Comparison of ENCODE assay signal across 22 cellular contexts in genomic region chr3:197093871-197094270, GRCh38.
A peak's percentile ranks its signal among the peaks of the same experiment; 100 is the strongest.
DNase-seq lines count a peak whose midpoint lies in the region; ATAC-seq, FAIRE-seq and TF ChIP-seq lines count a peak whose summit lies in the region.
"Had no signal": no experiment of that assay in that cellular context is flagged by ENCODE, and none has a peak within 500 bp of the region (broad histone marks: within the 10 kb centered on the region; RNA-seq: fewer than 3 reads in every experiment).

No MANE protein-coding gene starts in this region.

- H3K36me3 ChIP-seq in IMR-90 (ENCODE audit: control insufficient read depth, insufficient read depth, low read length) (peaks cover 5% of the 10 kb centered on the region; the same call in 1 of the 2 replicates), bronchial epithelial cell (ENCODE audit: control insufficient read depth, insufficient read depth, low read length) (no peaks in the 10 kb centered on the region), neural progenitor cell (no peaks in the 10 kb centered on the region)
- H3K36me3 ChIP-seq: HAP-1 had no signal

- no peak overlapping the region for H3K56ac ChIP-seq in IMR-90 (ENCODE audit: extremely low read depth, insufficient read depth, low read length)

- H3K4me3 Mint-ChIP-seq in neural progenitor cell = no peak overlapping the region
- H3K4me3 Mint-ChIP-seq: CD8-positive, alpha-beta T cell; T-cell had no signal

- dilution Hi-C loops in IMR-90 (cut with HindIII; ENCODE audit: low sequenced_read_pairs, unreplicated experiment) = no loop called here

- no peak overlapping the region for H3K4ac ChIP-seq in IMR-90 (ENCODE audit: low read depth, low read length)

- CTCF ChIA-PET in IMR-90 (lab: Yijun Ruan, JAX) = no interaction called here

- no peak overlapping the region for H2BK120ac ChIP-seq in IMR-90 (ENCODE audit: low read depth, low read length)

- no peaks in the 10 kb centered on the region for H3K79me2 ChIP-seq in neural progenitor cell (ENCODE audit: low read depth)

- no peak overlapping the region for H3K4me3 ChIP-seq in IMR-90 (ENCODE audit: insufficient read depth, low read depth, low read length)
- H3K4me3 ChIP-seq in bronchial epithelial cell (ENCODE audit: low read depth, low read length) = no peak overlapping the region
- H3K4me3 ChIP-seq in neural progenitor cell = no peak overlapping the region
- H3K4me3 ChIP-seq: BLaER1 treated with 17β-estradiol and CSF1 and Interleukin-3, amounts not matched to agents 10 nM and 100 nM; HAP-1 had no signal

- H3K9ac ChIP-seq in IMR-90 (ENCODE audit: low read depth, low read length) (no peak overlapping the region), neural progenitor cell (no peak overlapping the region)
- H3K9ac ChIP-seq: BLaER1 treated with 17β-estradiol and CSF1 and Interleukin-3, amounts not matched to agents 10 nM and 100 nM; SK-N-SH had no signal

- H4K20me1 ChIP-seq in IMR-90 (ENCODE audit: insufficient read depth, low read length) (no peaks in the 10 kb centered on the region), neural progenitor cell (ENCODE audit: low read depth) (no peaks in the 10 kb centered on the region)
- H4K20me1 ChIP-seq: BLaER1 treated with 17β-estradiol and CSF1 and Interleukin-3, amounts not matched to agents 10 nM and 100 nM had no signal

- peaks cover 30% of the 10 kb centered on the region for H3K36me3 Mint-ChIP-seq in neural progenitor cell

- H3K27me3 ChIP-seq in IMR-90 (ENCODE audit: control insufficient read depth, insufficient read depth, low read length) (no peaks in the 10 kb centered on the region), bronchial epithelial cell (ENCODE audit: control insufficient read depth, insufficient read depth, low read length) (no peaks in the 10 kb centered on the region), neural progenitor cell (no peaks in the 10 kb centered on the region)
- H3K27me3 ChIP-seq: BLaER1 treated with 17β-estradiol and CSF1 and Interleukin-3, amounts not matched to agents 10 nM and 100 nM had no signal

- H3K18ac ChIP-seq in IMR-90 (ENCODE audit: low read depth, low read length) = peak overlapping the region; percentile 52; the same call in 1 of the 2 replicates

- no peak overlapping the region for H2AK5ac ChIP-seq in IMR-90 (ENCODE audit: low read depth, low read length)

- H3K27ac Mint-ChIP-seq in neural progenitor cell = no peak overlapping the region
- H3K27ac Mint-ChIP-seq: CD8-positive, alpha-beta T cell had no signal

- H3K27me3 Mint-ChIP-seq in neural progenitor cell (ENCODE audit: insufficient read depth, low read depth) = no peaks in the 10 kb centered on the region
- H3K27me3 Mint-ChIP-seq: T-cell had no signal

- no peak overlapping the region for H3K4me2 ChIP-seq in IMR-90 (ENCODE audit: low read depth, low read length)
- H3K4me2 ChIP-seq in neural progenitor cell = no peak overlapping the region
- H3K4me2 ChIP-seq: BLaER1 treated with 17β-estradiol and CSF1 and Interleukin-3, amounts not matched to agents 10 nM and 100 nM; SK-N-SH had no signal

- H3K27ac ChIP-seq in IMR-90 (ENCODE audit: insufficient read depth, low read length) = no peak overlapping the region
- peak overlapping the region; percentile 18 for H3K27ac ChIP-seq in neural progenitor cell
- H3K27ac ChIP-seq: BLaER1 treated with 17β-estradiol and CSF1 and Interleukin-3, amounts not matched to agents 10 nM and 100 nM had no signal

- H4K5ac ChIP-seq in IMR-90 (ENCODE audit: low read depth, low read length) = no peak overlapping the region

- POLR2A ChIA-PET in IMR-90 (lab: Charles Lee; ENCODE audit: unreplicated experiment) = no interaction called here

- no peak for TF ChIP-seq RAD21 in IMR-90 (IDR thresholded peaks at IDR 0.05; ENCODE audit: low read length)

- H4K8ac ChIP-seq in IMR-90 (ENCODE audit: low read depth in 2 of 2, low read length in 2 of 2) = no peak overlapping the region

- no peak overlapping the region for H3K23ac ChIP-seq in IMR-90 (ENCODE audit: low read depth, low read length)

- no peak overlapping the region for H2BK20ac ChIP-seq in IMR-90 (ENCODE audit: low read depth, low read length)

- no peak overlapping the region for H2AK9ac ChIP-seq in IMR-90 (replicated peaks; ENCODE audit: low read depth, low read length, poor library complexity)

- H3K4me1 ChIP-seq in IMR-90 (ENCODE audit: control insufficient read depth, insufficient read depth, low read length) = peaks cover 2% of the 10 kb centered on the region
- H3K4me1 ChIP-seq in neural progenitor cell = peaks cover 7% of the 10 kb centered on the region
- H3K4me1 ChIP-seq: HAP-1 had no signal

- H2AFZ ChIP-seq in IMR-90 (replicated peaks; ENCODE audit: low read length, poor library complexity) (no peak overlapping the region), neural progenitor cell (replicated peaks) (no peak overlapping the region)

- peaks cover 10% of the 10 kb centered on the region for H3F3A ChIP-seq in neural progenitor cell (ENCODE audit: low read depth)

- no peak overlapping the region for H4K91ac ChIP-seq in IMR-90 (ENCODE audit: insufficient read depth, low read depth, low read length)

- in situ Hi-C loops in IMR-90 (cut with MboI; ENCODE audit: low sequenced_read_pairs) = no loop called here

- intact Hi-C loops in IMR-90 (cut with micrococcal nuclease) = no loop called here

- peak; percentile 70 for FAIRE-seq in bronchial epithelial cell (lab: Jason Lieb, UNC)

- ATAC-seq in IMR-90 (ENCODE audit: low read depth) (no peak), HG03432 (IDR thresholded peaks at IDR 0.05; ENCODE audit: unreplicated experiment) (no peak)
- ATAC-seq: CD8-positive, alpha-beta T cell; T-cell had no signal

- BruUV-seq in IMR-90 (replicated peaks; lab: Mats Ljungman, UMichigan) = no TSS peak

- WGBS in IMR-90 (ENCODE audit: extremely low coverage in 2 of 2, insufficient read length in 1 of 2), 2 experiments = no CpG with 5 or more reads among the region's 1 CpG

- no peak overlapping the region for H2BK15ac ChIP-seq in IMR-90 (ENCODE audit: low read depth, low read length)

- no peak for TF ChIP-seq POLR2A in IMR-90 (IDR thresholded peaks at IDR 0.05; ENCODE audit: low read depth, low read length)

- H3K9me3 ChIP-seq in IMR-90 (ENCODE audit: control insufficient read depth, insufficient read depth, low read length) (no peaks in the 10 kb centered on the region), neural progenitor cell (ENCODE audit: low read depth) (no peaks in the 10 kb centered on the region)
- H3K9me3 ChIP-seq: BLaER1 treated with 17β-estradiol and CSF1 and Interleukin-3, amounts not matched to agents 10 nM and 100 nM; HAP-1; SK-N-SH had no signal

- no peak overlapping the region for H2BK5ac ChIP-seq in IMR-90 (ENCODE audit: low read depth, low read length, poor library complexity, severe bottlenecking)

- peak; percentile 35 for DNase-seq in DMS 273 treated with DMSO at 0.1 percent for 48 hours (lab: John Stamatoyannopoulos, UW)
- no peak for DNase-seq in IMR-90
- DNase-seq in bronchial epithelial cell (ENCODE audit: low read depth) = no peak
- no peak for DNase-seq in neural progenitor cell (ENCODE audit: low spot score)
- DNase-seq in NCI-H2107 treated with DMSO at 0.1 percent for 48 hours (lab: John Stamatoyannopoulos, UW; ENCODE audit: unreplicated experiment) = no peak
- DNase-seq in NCI-H1048 (lab: John Stamatoyannopoulos, UW) = no peak
- DNase-seq in UCSD-AML1 (lab: John Stamatoyannopoulos, UW; ENCODE audit: unreplicated experiment) = no peak
- DNase-seq: Calu3; CD8-positive, alpha-beta T cell; DMS79; KG1; MV-4-11; NCI-H1417; NCI-H187 treated with DMSO at 0.1 percent for 48 hours; NCI-H2171 treated with DMSO at 0.1 percent for 48 hours; RPMI8226; SHP77 treated with DMSO at 0.1 percent for 48 hours; SK-N-SH; T-cell had no signal

- H3K4me1 Mint-ChIP-seq in neural progenitor cell = no peaks in the 10 kb centered on the region
- H3K4me1 Mint-ChIP-seq: T-cell had no signal

- H3K9me1 ChIP-seq in IMR-90 (ENCODE audit: insufficient read depth, low read length) = peaks cover 2% of the 10 kb centered on the region; the same call in 1 of the 2 replicates

- TF ChIP-seq CTCF in IMR-90 (conservative IDR thresholded peaks at IDR 0.05; ENCODE audit: low read depth, low read length) (no peak), bronchial epithelial cell (IDR thresholded peaks at IDR 0.05; ENCODE audit: insufficient read depth, low read length, severe bottlenecking) (no peak), neural progenitor cell (IDR thresholded peaks at IDR 0.05) (no peak)

- H3K14ac ChIP-seq in IMR-90 (replicated peaks; ENCODE audit: low read depth, low read length) = no peak overlapping the region

- no peaks in the 10 kb centered on the region for H3K9me3 Mint-ChIP-seq in neural progenitor cell
- H3K9me3 Mint-ChIP-seq: CD8-positive, alpha-beta T cell; T-cell had no signal

- H3K79me1 ChIP-seq in IMR-90 (ENCODE audit: low read depth in 1 of 2, low read length in 2 of 2) = peaks cover 0 to 7% of the 10 kb centered on the region in 2 experiments; a peak in 2 of 4 replicates

TF ChIP-seq in IMR-90, 13 proteins besides CTCF, POLR2A, EP300 and RAD21:
- no peak for TF ChIP-seq ELK1 (IDR thresholded peaks at IDR 0.05; ENCODE audit: borderline replicate concordance, low read depth, low read length)
- no peak for TF ChIP-seq MAFK (IDR thresholded peaks at IDR 0.05; ENCODE audit: low read depth, low read length)
- no peak for TF ChIP-seq NFE2L2 (IDR thresholded peaks at IDR 0.05; ENCODE audit: low read depth, low read length)
- no peak for TF ChIP-seq RFX5 (IDR thresholded peaks at IDR 0.05; ENCODE audit: low read depth, low read length)
- TF ChIP-seq FOS (IDR thresholded peaks at IDR 0.05; ENCODE audit: low read depth, low read length) = no peak
- TF ChIP-seq RCOR1 (IDR thresholded peaks at IDR 0.05; ENCODE audit: insufficient replicate concordance, low read length) = no peak
